In genomic region chr2:47039502-47039870, GRCh38 we compare ENCODE assay signal across 16 cellular contexts.
DNase-seq lines count a peak whose midpoint lies in the region; ATAC-seq and TF ChIP-seq lines count a peak whose summit lies in the region.
"Had no signal": no experiment of that assay in that cellular context is flagged by ENCODE, and none has a peak within 500 bp of the region (broad histone marks: within the 10 kb centered on the region; RNA-seq: fewer than 3 reads in every experiment).

No MANE protein-coding gene starts in this region.

- TF ChIP-seq EP300 in gastroesophageal sphincter (IDR thresholded peaks at IDR 0.05) = no peak

- no peak for TF ChIP-seq POLR2A in gastroesophageal sphincter (IDR thresholded peaks at IDR 0.05)

- no peak overlapping the region for H2AFZ ChIP-seq in Karpas-422 (ENCODE audit: low read length)

- H3K4me1 ChIP-seq in gastroesophageal sphincter = peaks cover 26 to 98% (median 71%) of the 10 kb centered on the region in 3 donors
- H3K4me1 ChIP-seq in Karpas-422 (ENCODE audit: low read length) = no peaks in the 10 kb centered on the region
- H3K4me1 ChIP-seq in naive thymus-derived CD4-positive, alpha-beta T cell (ENCODE audit: control insufficient read depth in 2 of 2, insufficient read depth in 2 of 2, low read length in 2 of 2) = no peaks in the 10 kb centered on the region

- peaks cover 30% of the 10 kb centered on the region for H3K4me1 Mint-ChIP-seq in activated CD4-positive, alpha-beta T cell treated with anti-CD3 and anti-CD28 coated beads, Interleukin-2, amount 10 ng/mL, durations not matched to agents 7 days and 5 days
- peaks cover 11% of the 10 kb centered on the region for H3K4me1 Mint-ChIP-seq in activated CD4-positive, alpha-beta memory T cell treated with anti-CD3 and anti-CD28 coated beads for 36 hours (ENCODE audit: low read depth)
- peaks cover 9 to 26% (median 16%) of the 10 kb centered on the region in 7 donors for H3K4me1 Mint-ChIP-seq in naive thymus-derived CD4-positive, alpha-beta T cell

- H3K4me3 Mint-ChIP-seq in activated CD4-positive, alpha-beta T cell treated with anti-CD3 and anti-CD28 coated beads, Interleukin-2, amount 10 ng/mL, durations not matched to agents 7 days and 5 days = no peak overlapping the region
- H3K4me3 Mint-ChIP-seq in activated CD4-positive, alpha-beta memory T cell treated with anti-CD3 and anti-CD28 coated beads for 36 hours = no peak overlapping the region
- H3K4me3 Mint-ChIP-seq in naive thymus-derived CD4-positive, alpha-beta T cell = no peak overlapping the region
- H3K4me3 Mint-ChIP-seq: activated T-cell treated with anti-CD3 and anti-CD28 coated beads, Interleukin-2, amount 50 U/mL, for 4 hours had no signal

- no peaks in the 10 kb centered on the region for H3K9me3 Mint-ChIP-seq in activated CD4-positive, alpha-beta T cell treated with anti-CD3 and anti-CD28 coated beads, Interleukin-2, amount 10 ng/mL, durations not matched to agents 7 days and 5 days
- H3K9me3 Mint-ChIP-seq in activated CD4-positive, alpha-beta memory T cell treated with anti-CD3 and anti-CD28 coated beads for 36 hours = no peaks in the 10 kb centered on the region
- no peaks in the 10 kb centered on the region for H3K9me3 Mint-ChIP-seq in naive thymus-derived CD4-positive, alpha-beta T cell
- H3K9me3 Mint-ChIP-seq: activated T-cell treated with anti-CD3 and anti-CD28 coated beads, Interleukin-2, amount 50 U/mL, for 4 hours; stimulated activated naive B cell treated with anti-CD40 and anti-IgM and Interleukin-4, amounts not matched to agents 10 μg/mL and 1 μg/mL and 100 μg/mL, for 72 hours had no signal

- H3K9me3 ChIP-seq in gastroesophageal sphincter (no peaks in the 10 kb centered on the region), Karpas-422 (ENCODE audit: low read length) (no peaks in the 10 kb centered on the region)
- no peaks in the 10 kb centered on the region for H3K9me3 ChIP-seq in naive thymus-derived CD4-positive, alpha-beta T cell (ENCODE audit: control insufficient read depth in 2 of 3, low read length in 3 of 3)

- no peak for ATAC-seq in gastroesophageal sphincter
- ATAC-seq in naive thymus-derived CD4-positive, alpha-beta T cell = no peak

- CTCF ChIA-PET in activated CD4-positive, alpha-beta T cell treated with anti-CD3 and anti-CD28 coated beads, Interleukin-2, amount 10 ng/mL, durations not matched to agents 7 days and 5 days (lab: Charles Lee) = interaction anchor here (1.3 kb wide), 1 partner anchor 13 kb away, joined by 4 read pairs; no protein-coding TSS in a partner anchor
- CTCF ChIA-PET in activated CD4-positive, alpha-beta memory T cell treated with anti-CD3 and anti-CD28 coated beads for 36 hours (lab: Charles Lee) = no interaction called here
- CTCF ChIA-PET in naive thymus-derived CD4-positive, alpha-beta T cell (lab: Charles Lee) = interaction anchor here (0.7 kb wide), 1 partner anchor 234 kb away, joined by 3 read pairs; no protein-coding TSS in a partner anchor

- H3K4me2 ChIP-seq in Karpas-422 (ENCODE audit: low read depth, low read length, poor library complexity, severe bottlenecking) = no peak overlapping the region
- H3K4me2 ChIP-seq: KMS-11 had no signal

- TF ChIP-seq CTCF in gastroesophageal sphincter (IDR thresholded peaks at IDR 0.05) = no peak

- DNase-seq in activated CD4-positive, alpha-beta T cell treated with anti-CD3 and anti-CD28 coated beads, Interleukin-2, amount 10 ng/mL, durations not matched to agents 7 days and 5 days = no peak
- no peak for DNase-seq in activated CD4-positive, alpha-beta T cell treated with anti-CD3 and anti-CD28 coated beads for 4 hours
- DNase-seq in activated CD4-positive, alpha-beta memory T cell treated with anti-CD3 and anti-CD28 coated beads for 36 hours = no peak
- DNase-seq in substantia nigra (lab: John Stamatoyannopoulos, UW) (no peak), Karpas-422 (no peak), NCI-H1436 (lab: John Stamatoyannopoulos, UW) (no peak)
- DNase-seq in naive thymus-derived CD4-positive, alpha-beta T cell = no peak
- DNase-seq: ACHN; activated T-cell treated with anti-CD3 and anti-CD28 coated beads, Interleukin-2, amount 50 U/mL, for 4 hours; cerebellar nuclear complex; DND-41; foreskin fibroblast; occipital lobe had no signal

- peaks cover 19% of the 10 kb centered on the region for H3K36me3 Mint-ChIP-seq in activated CD4-positive, alpha-beta T cell treated with anti-CD3 and anti-CD28 coated beads, Interleukin-2, amount 10 ng/mL, durations not matched to agents 7 days and 5 days (ENCODE audit: low read depth)
- peaks cover 14% of the 10 kb centered on the region for H3K36me3 Mint-ChIP-seq in activated CD4-positive, alpha-beta memory T cell treated with anti-CD3 and anti-CD28 coated beads for 36 hours
- peaks cover 4 to 43% (median 12%) of the 10 kb centered on the region in 5 donors for H3K36me3 Mint-ChIP-seq in naive thymus-derived CD4-positive, alpha-beta T cell

- H3K36me3 ChIP-seq in gastroesophageal sphincter (peaks cover 0 to 6% of the 10 kb centered on the region in 2 donors), Karpas-422 (ENCODE audit: insufficient read depth, low read length) (peaks cover 14% of the 10 kb centered on the region; the same call in 1 of the 2 replicates)
- H3K36me3 ChIP-seq in naive thymus-derived CD4-positive, alpha-beta T cell (ENCODE audit: control insufficient read depth in 2 of 3, insufficient read depth in 3 of 3, low read length in 3 of 3) = peaks cover 0 to 71% (median 3%) of the 10 kb centered on the region in 3 experiments

- no peak overlapping the region for H3K9ac ChIP-seq in Karpas-422 (ENCODE audit: low read length)
- H3K9ac ChIP-seq: KMS-11 had no signal

- H4K20me1 ChIP-seq in Karpas-422 (ENCODE audit: insufficient read depth, low read depth, low read length) = peaks cover 11% of the 10 kb centered on the region

- H3K9me2 ChIP-seq in Karpas-422 (replicated peaks; ENCODE audit: insufficient read depth, low read length) = no peaks in the 10 kb centered on the region

- peak overlapping the region; percentile 85 for H3K27ac Mint-ChIP-seq in activated CD4-positive, alpha-beta T cell treated with anti-CD3 and anti-CD28 coated beads, Interleukin-2, amount 10 ng/mL, durations not matched to agents 7 days and 5 days
- peak overlapping the region; percentile 81 for H3K27ac Mint-ChIP-seq in activated CD4-positive, alpha-beta memory T cell treated with anti-CD3 and anti-CD28 coated beads for 36 hours
- peak overlapping the region in 4 of 9 donors; percentile 10 to 90 (median 62) for H3K27ac Mint-ChIP-seq in naive thymus-derived CD4-positive, alpha-beta T cell

- H3K27ac ChIP-seq in gastroesophageal sphincter = peak overlapping the region; percentile 60 to 96 (median 90)
- peak overlapping the region; percentile 82 for H3K27ac ChIP-seq in substantia nigra (ENCODE audit: low read depth, low read length, poor library complexity, severe bottlenecking)
- H3K27ac ChIP-seq in Karpas-422 (ENCODE audit: low read length) = no peak overlapping the region
- no peak overlapping the region for H3K27ac ChIP-seq in naive thymus-derived CD4-positive, alpha-beta T cell (ENCODE audit: low read depth, low read length)
- H3K27ac ChIP-seq: KMS-11 had no signal

- no peaks in the 10 kb centered on the region for H3K79me2 ChIP-seq in Karpas-422 (ENCODE audit: low read length)

- intact Hi-C loops in activated CD4-positive, alpha-beta memory T cell treated with anti-CD3 and anti-CD28 coated beads for 36 hours (cut with micrococcal nuclease) = no loop called here
- intact Hi-C loops in naive thymus-derived CD4-positive, alpha-beta T cell (cut with micrococcal nuclease) = loop anchor here in 1 of 2 donors (2.0 kb wide), 1 partner anchor 233 kb away; no protein-coding TSS in a partner anchor

- H3K27me3 Mint-ChIP-seq in activated CD4-positive, alpha-beta T cell treated with anti-CD3 and anti-CD28 coated beads, Interleukin-2, amount 10 ng/mL, durations not matched to agents 7 days and 5 days = no peaks in the 10 kb centered on the region
- no peaks in the 10 kb centered on the region for H3K27me3 Mint-ChIP-seq in activated CD4-positive, alpha-beta memory T cell treated with anti-CD3 and anti-CD28 coated beads for 36 hours
- no peaks in the 10 kb centered on the region for H3K27me3 Mint-ChIP-seq in naive thymus-derived CD4-positive, alpha-beta T cell
- H3K27me3 Mint-ChIP-seq: stimulated activated naive B cell treated with anti-CD40 and anti-IgM and Interleukin-4, amounts not matched to agents 10 μg/mL and 1 μg/mL and 100 μg/mL, for 72 hours had no signal

- H3K27me3 ChIP-seq in gastroesophageal sphincter (no peaks in the 10 kb centered on the region), Karpas-422 (ENCODE audit: low read length) (no peaks in the 10 kb centered on the region)
- H3K27me3 ChIP-seq in naive thymus-derived CD4-positive, alpha-beta T cell (ENCODE audit: control insufficient read depth in 2 of 2, insufficient read depth in 2 of 2, low read length in 2 of 2) = no peaks in the 10 kb centered on the region

- POLR2A ChIA-PET in activated CD4-positive, alpha-beta T cell treated with anti-CD3 and anti-CD28 coated beads, Interleukin-2, amount 10 ng/mL, durations not matched to agents 7 days and 5 days (lab: Charles Lee) = no interaction called here
- POLR2A ChIA-PET in activated CD4-positive, alpha-beta memory T cell treated with anti-CD3 and anti-CD28 coated beads for 36 hours (lab: Charles Lee) = no interaction called here
- POLR2A ChIA-PET in naive thymus-derived CD4-positive, alpha-beta T cell (lab: Charles Lee) = no interaction called here

- H3K4me3 ChIP-seq in gastroesophageal sphincter (no peak overlapping the region), Karpas-422 (ENCODE audit: low read length) (no peak overlapping the region)
- H3K4me3 ChIP-seq in naive thymus-derived CD4-positive, alpha-beta T cell (ENCODE audit: low read length) = no peak overlapping the region

- 54 to 83% methylated on average over 1 to 2 of the region's 2 CpGs for WGBS in gastroesophageal sphincter (ENCODE audit: low coverage in 1 of 2), 2 donors

Comparison
In these comparisons a context has a peak if more than half of its experiments do, and no peak if none do; other contexts are left out.
1. H3K27ac ChIP-seq: peak in gastroesophageal sphincter (4 of 4) and substantia nigra (single experiment); none in Karpas-422 (single experiment) and naive thymus-derived CD4-positive, alpha-beta T cell (single experiment).